Comparison of ENCODE assay signal across 1 cellular context in the genomic region with DNA sequence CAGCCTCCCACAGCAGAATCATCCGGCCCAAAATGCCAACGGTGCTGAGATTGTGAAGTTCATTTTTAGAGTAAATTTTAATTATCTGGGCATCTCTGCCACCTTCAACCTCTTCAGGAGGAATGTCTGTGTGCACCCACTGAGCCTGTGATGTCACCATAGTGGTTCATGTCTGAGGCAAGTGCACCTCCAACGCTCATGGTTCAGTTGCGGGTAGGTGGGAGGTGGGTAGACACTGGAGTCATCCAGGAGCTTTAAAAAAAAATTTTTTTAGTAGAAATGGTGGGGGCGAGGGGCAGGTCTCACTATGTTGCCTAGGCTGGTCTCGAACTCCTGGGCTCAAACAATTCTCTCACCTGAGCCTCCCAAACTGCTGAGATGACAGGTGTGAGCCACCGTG.
TF ChIP-seq lines count a peak whose summit lies in the region.

No MANE protein-coding gene starts in this region.

TF ChIP-seq in HCT116, 20 proteins besides CTCF, POLR2A, EP300 and RAD21 (continued from another document):
- TF ChIP-seq EZH2phosphoT487 (IDR thresholded peaks at IDR 0.05; ENCODE audit: borderline replicate concordance) (no peak), ZNF274 (IDR thresholded peaks at IDR 0.05; ENCODE audit: low read depth, low read length) (no peak), SP1 (IDR thresholded peaks at IDR 0.05; ENCODE audit: low read depth) (no peak), JUND (IDR thresholded peaks at IDR 0.05) (no peak), SIN3A (IDR thresholded peaks at IDR 0.05; ENCODE audit: low read depth) (no peak), EGR1 (IDR thresholded peaks at IDR 0.05; ENCODE audit: low read depth) (no peak), ZFX (IDR thresholded peaks at IDR 0.05) (no peak)
